In genomic region chr10:102064868-102065560, GRCh38 we compare ENCODE assay signal across 1 cellular context.
TF ChIP-seq lines count a peak whose summit lies in the region.

Gene HPS6, plus strand, starts transcription at chr10:102065349. Its CDS starts 126 bp downstream, at chr10:102065475.

TF ChIP-seq in K562, 482 proteins besides CTCF, POLR2A, EP300 and RAD21 (continued from another document and continues in another):
- TF ChIP-seq E2F5 (CRISPR knock-in tag; IDR thresholded peaks at IDR 0.05) (no peak), MBD2 (IDR thresholded peaks at IDR 0.05; ENCODE audit: borderline replicate concordance, low read depth) (no peak), GATAD2B (IDR thresholded peaks at IDR 0.05; ENCODE audit: borderline replicate concordance) (no peak; the same call in 1 of the 2 replicates), YY1 (IDR thresholded peaks at IDR 0.05; ENCODE audit: borderline replicate concordance in 1 of 3, control insufficient read depth in 1 of 3, extremely low read depth in 1 of 3, insufficient read depth in 3 of 3, insufficient read length in 1 of 3, insufficient replicate concordance in 2 of 3, low read depth in 1 of 3, low read length in 2 of 3) (peak in 2 of 3 experiments; percentile 30 to 68), PATZ1 (CRISPR knock-in tag; IDR thresholded peaks at IDR 0.05; ENCODE audit: borderline replicate concordance) (no peak), MGA (IDR thresholded peaks at IDR 0.05) (peak; percentile 55), PHF8 (IDR thresholded peaks at IDR 0.05; ENCODE audit: borderline replicate concordance, low read length) (peak; percentile 85; the same call in 1 of the 2 replicates), DEAF1 (CRISPR knock-in tag; IDR thresholded peaks at IDR 0.05) (no peak), ESRRA (IDR thresholded peaks at IDR 0.05; ENCODE audit: borderline replicate concordance, low read depth) (no peak), ZNF511 (CRISPR knock-in tag; IDR thresholded peaks at IDR 0.05) (no peak), ZNF3 (CRISPR knock-in tag; IDR thresholded peaks at IDR 0.05) (no peak), WHSC1 (IDR thresholded peaks at IDR 0.05; ENCODE audit: low read length) (no peak), HBP1 (CRISPR knock-in tag; IDR thresholded peaks at IDR 0.05) (no peak), GTF3C2 (IDR thresholded peaks at IDR 0.05; ENCODE audit: borderline replicate concordance, extremely low read depth, insufficient read length) (no peak), ZNF23 (CRISPR knock-in tag; IDR thresholded peaks at IDR 0.05) (no peak), CCAR2 (IDR thresholded peaks at IDR 0.05; ENCODE audit: low read depth, low read length) (no peak), CSDE1 (IDR thresholded peaks at IDR 0.05) (no peak), CBX5 (IDR thresholded peaks at IDR 0.05; ENCODE audit: borderline replicate concordance, low read depth) (no peak), TAL1 (IDR thresholded peaks at IDR 0.05) (no peak), CREM (IDR thresholded peaks at IDR 0.05; ENCODE audit: low read depth) (peak; percentile 96), SMARCE1 (IDR thresholded peaks at IDR 0.05) (no peak), ZNF12 (CRISPR knock-in tag; IDR thresholded peaks at IDR 0.05) (no peak), SRSF3 (IDR thresholded peaks at IDR 0.05; ENCODE audit: insufficient read depth, low read length) (no peak), ZNF589 (CRISPR knock-in tag; IDR thresholded peaks at IDR 0.05; ENCODE audit: low read depth) (0 out of 2 replicates have a peak, but pooled peaks have one; percentile 60), POLR2G (IDR thresholded peaks at IDR 0.05; ENCODE audit: low read depth, low read length) (peak; percentile 94), ZNF175 (CRISPR knock-in tag; IDR thresholded peaks at IDR 0.05; ENCODE audit: low read depth) (no peak), ZNF121 (CRISPR knock-in tag; conservative IDR thresholded peaks at IDR 0.05) (no peak), YBX1 (IDR thresholded peaks at IDR 0.05) (no peak), IFI16 (CRISPR knock-in tag; IDR thresholded peaks at IDR 0.05) (no peak), SAFB2 (IDR thresholded peaks at IDR 0.05; ENCODE audit: borderline replicate concordance, low read depth, low read length, severe bottlenecking) (no peak), ZNF146 (CRISPR knock-in tag; IDR thresholded peaks at IDR 0.05; ENCODE audit: unreplicated experiment) (no peak), ERF (CRISPR knock-in tag; IDR thresholded peaks at IDR 0.05) (0 out of 2 replicates have a peak, but pooled peaks have one; percentile 18), TOE1 (IDR thresholded peaks at IDR 0.05; ENCODE audit: borderline replicate concordance) (no peak), TOE1 (CRISPR knock-in tag; IDR thresholded peaks at IDR 0.05; ENCODE audit: borderline replicate concordance, low read depth) (no peak), ZHX1 (conservative IDR thresholded peaks at IDR 0.05; ENCODE audit: low read length) (no peak)
